Comparison of ENCODE assay signal across 26 cellular contexts in genomic region chr20:25466846-25467245, GRCh38.
"Had no signal": no experiment of that assay in that cellular context is flagged by ENCODE, and none has a peak within 500 bp of the region (broad histone marks: within the 10 kb centered on the region; RNA-seq: fewer than 3 reads in every experiment).

No MANE protein-coding gene starts in this region.

- H3K27ac ChIP-seq: lower lobe of right lung, ovary, prostate gland, tibial nerve, upper lobe of left lung, vagina had no signal

- H3K9me3 ChIP-seq: lower lobe of right lung, ovary, prostate gland, tibial nerve, upper lobe of left lung, vagina had no signal

- DNase-seq: hypothalamus; immature natural killer cell; left ventricle myocardium superior; lower lobe of right lung; mammary epithelial cell; mesendoderm; naive thymus-derived CD4-positive, alpha-beta T cell; ovary; posterior cingulate gyrus; retina; right cardiac atrium; small intestine; stimulated activated CD4-positive, alpha-beta T cell treated with anti-CD3 and anti-CD28 coated beads, Interleukin-1b, Interleukin-23, amount 100 ng/mL, for 48 hours; stimulated activated CD4-positive, alpha-beta T cell treated with anti-CD3 and anti-CD28 coated beads, Interleukin-2, amount 100 ng/mL, for 48 hours; stimulated activated CD4-positive, alpha-beta T cell treated with anti-CD3 and anti-CD28 coated beads, Interleukin-4, amount 100 ng/mL, for 4 hours; stimulated activated CD8-positive, alpha-beta memory T cell treated with anti-CD3 and anti-CD28 coated beads, Interleukin-4, amount 100 ng/mL, for 48 hours; stimulated activated naive CD4-positive, alpha-beta T cell treated with Interleukin-2 at 50 U/mL for 16 hours; stimulated activated naive CD8-positive, alpha-beta T cell treated with anti-CD3 and anti-CD28 coated beads, Interleukin-15, amount 100 ng/mL, for 72 hours; substantia nigra; upper lobe of left lung had no signal

- H3K27me3 ChIP-seq: ovary, tibial nerve, upper lobe of left lung, vagina had no signal

- H3K36me3 ChIP-seq: ovary had no signal

- ATAC-seq: left ventricle myocardium superior; lower lobe of right lung; naive thymus-derived CD4-positive, alpha-beta T cell; natural killer cell treated with Interleukin-12 subunit alpha and Interleukin-12 subunit beta and Interleukin-15 and Interleukin-18, amount 100 ng/mL, for 72 hours; right cardiac atrium; sciatic nerve; stimulated activated memory B cell treated with anti-CD40 and anti-IgM and Interleukin-4, amounts not matched to agents 10 μg/mL and 1 μg/mL and 100 μg/mL, for 72 hours; stimulated activated naive CD8-positive, alpha-beta T cell treated with anti-CD3 and anti-CD28 coated beads, Interleukin-15, amount 100 ng/mL, for 72 hours had no signal

- H3K4me1 ChIP-seq: lower lobe of right lung, prostate gland, tibial nerve, upper lobe of left lung, vagina had no signal

- H3K4me3 ChIP-seq: lower lobe of right lung, ovary, prostate gland, tibial nerve, upper lobe of left lung, vagina had no signal
